In genomic region chr4:162683659-162684370, GRCh38 we compare ENCODE assay signal across 11 cellular contexts.
DNase-seq lines count a peak whose midpoint lies in the region; ATAC-seq and TF ChIP-seq lines count a peak whose summit lies in the region.
"Had no signal": no experiment of that assay in that cellular context is flagged by ENCODE, and none has a peak within 500 bp of the region (broad histone marks: within the 10 kb centered on the region; RNA-seq: fewer than 3 reads in every experiment).

No MANE protein-coding gene starts in this region.

- no peaks in the 10 kb centered on the region for H3K27me3 ChIP-seq in Panc1 (ENCODE audit: control insufficient read depth, insufficient read depth, low read length)
- H3K27me3 ChIP-seq in heart left ventricle, result no peaks in the 10 kb centered on the region

- no peak overlapping the region for H3K27ac ChIP-seq in Panc1 (ENCODE audit: low read length)
- H3K27ac ChIP-seq in heart left ventricle, result no peak overlapping the region

- peak; percentile 43 for DNase-seq in Panc1 (ENCODE audit: low read depth, low spot score)
- no peak for DNase-seq in mucosa of descending colon
- DNase-seq in heart left ventricle, result no peak
- no peak for DNase-seq in NCI-H2196 (lab: John Stamatoyannopoulos, UW; ENCODE audit: unreplicated experiment)
- DNase-seq in NCI-H345 (lab: John Stamatoyannopoulos, UW), result no peak
- DNase-seq in SKM-1 treated with dmso at 0.1 percent for 144 hours (lab: John Stamatoyannopoulos, UW; ENCODE audit: unreplicated experiment), result no peak
- DNase-seq: activated B cell treated with CpG ODN at 0.5 μM for 24 hours, amniotic stem cell, nephron progenitor cell had no signal

- H3K4me3 ChIP-seq in Panc1 (ENCODE audit: low read depth in 2 of 2, low read length in 2 of 2), result no peak overlapping the region
- H3K4me3 ChIP-seq in mucosa of descending colon, result no peak overlapping the region
- no peak overlapping the region for H3K4me3 ChIP-seq in heart left ventricle

- H3K9me3 ChIP-seq in Panc1 (ENCODE audit: control insufficient read depth, insufficient read depth, low read depth, low read length) (no peaks in the 10 kb centered on the region), mucosa of descending colon (peaks cover 7% of the 10 kb centered on the region), heart left ventricle (peaks cover 0 to 14% (median 7%) of the 10 kb centered on the region in 12 donors)

- TF ChIP-seq CTCF in Panc1 (IDR thresholded peaks at IDR 0.05), result no peak
- no peak for TF ChIP-seq CTCF in mucosa of descending colon (IDR thresholded peaks at IDR 0.05)
- no peak for TF ChIP-seq CTCF in heart left ventricle (IDR thresholded peaks at IDR 0.05)

- no peak for TF ChIP-seq POLR2A in heart left ventricle (IDR thresholded peaks at IDR 0.05)

- WGBS in heart left ventricle, 4 donors, result 61 to 72% (median 64%) methylated on average over 5 of the region's 5 CpGs

- POLR2A ChIA-PET in Panc1 (lab: Charles Lee), result no interaction called here

- intact Hi-C loops in Panc1 (cut with micrococcal nuclease; ENCODE audit: unreplicated experiment), result no loop called here
- intact Hi-C loops in mucosa of descending colon (cut with DNase I, micrococcal nuclease), result no loop called here
- intact Hi-C loops in heart left ventricle (cut with DNase I), result no loop called here

- in situ Hi-C loops in Panc1 (cut with HindIII; ENCODE audit: low pct_unique_long_range_greater_than_20kb, low sequenced_read_pairs), result no loop called here

- H3K36me3 ChIP-seq in Panc1 (ENCODE audit: control insufficient read depth, insufficient read depth, low read length) (no peaks in the 10 kb centered on the region), mucosa of descending colon (ENCODE audit: low read depth) (no peaks in the 10 kb centered on the region), heart left ventricle (no peaks in the 10 kb centered on the region)

- no TSS peak for BruUV-seq in Panc1 (replicated peaks; lab: Mats Ljungman, UMichigan)

- H3K4me1 ChIP-seq in Panc1 (ENCODE audit: control insufficient read depth, insufficient read depth, low read length) (no peaks in the 10 kb centered on the region), mucosa of descending colon (ENCODE audit: low read depth) (no peaks in the 10 kb centered on the region), heart left ventricle (no peaks in the 10 kb centered on the region)

- ATAC-seq in GM19035 (IDR thresholded peaks at IDR 0.05; ENCODE audit: unreplicated experiment) (peak; percentile 62), HG02973 (IDR thresholded peaks at IDR 0.05; ENCODE audit: unreplicated experiment) (peak; percentile 85), Panc1 (no peak), mucosa of descending colon (peak; percentile 98), heart left ventricle (no peak)

- CTCF ChIA-PET in Panc1 (lab: Charles Lee), result no interaction called here

Comparison
In these comparisons a context has a peak if more than half of its experiments do, and no peak if none do; other contexts are left out.
1. ATAC-seq: peak in GM19035 (single experiment), HG02973 (single experiment) and mucosa of descending colon (single experiment); none in Panc1 (single experiment) and heart left ventricle (0 of 4).